11 cellular contexts compared by ENCODE assay signal in the genomic region with DNA sequence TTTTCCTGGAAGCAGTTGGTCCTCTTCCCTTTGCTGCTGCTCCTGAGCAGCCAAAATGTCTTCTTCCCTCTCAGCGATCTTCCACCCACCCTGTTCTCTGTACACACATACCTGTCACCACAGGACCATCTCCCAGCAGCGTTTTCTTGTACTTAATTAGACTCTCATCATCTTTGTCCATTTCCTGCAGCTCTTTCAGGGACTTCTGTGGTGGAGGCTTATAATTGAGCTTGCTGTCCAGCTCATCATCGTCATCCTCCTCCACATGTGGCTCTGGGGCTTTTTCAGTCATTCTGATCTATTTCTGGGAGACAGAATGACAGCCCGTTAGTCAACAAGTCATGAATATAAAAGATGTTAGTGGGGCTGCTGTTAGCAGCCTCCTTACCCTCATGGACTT. TPM values are rescaled to one million over a fixed set of nuclear protein-coding genes. Genes with fewer than 3 reads are reported as not detected.
DNase-seq lines count a peak whose midpoint lies in the region; ATAC-seq and TF ChIP-seq lines count a peak whose summit lies in the region.
"Had no signal": no experiment of that assay in that cellular context is flagged by ENCODE, and none has a peak within 500 bp of the region (broad histone marks: within the 10 kb centered on the region; RNA-seq: fewer than 3 reads in every experiment).

No MANE protein-coding gene starts in this region.

- TF ChIP-seq POLR2A in esophagus muscularis mucosa (IDR thresholded peaks at IDR 0.05; ENCODE audit: low read depth) = no peak

- intact Hi-C loops in heart right ventricle (cut with DNase I) (loop anchor here in 3 of 10 donors (5.0 to 10.0 kb wide), 3 partner anchors 53 to 63 kb away; a partner anchor contains a TSS), cardiac septum (cut with DNase I) (loop anchor here (5.0 kb wide), 2 partner anchors 48 to 103 kb away; no protein-coding TSS in a partner anchor), esophagus muscularis mucosa (cut with DNase I) (loop anchor here (5.0 kb wide), 1 partner anchor 47 kb away; no protein-coding TSS in a partner anchor), tibial artery (cut with DNase I; ENCODE audit: low total_unique reads) (loop anchor here (5.0 kb wide), 1 partner anchor 58 kb away; no protein-coding TSS in a partner anchor)

- no peak for ATAC-seq in heart right ventricle
- no peak for ATAC-seq in RWPE2 (ENCODE audit: low read depth)

- no peak for DNase-seq in heart right ventricle
- no peak for DNase-seq in cardiac septum (ENCODE audit: low spot score)
- no peak for DNase-seq in RWPE2 (ENCODE audit: low spot score)
- no peak for DNase-seq in esophagus muscularis mucosa (ENCODE audit: extremely low spot score)
- no peak for DNase-seq in tibial artery
- DNase-seq in NCI-H2029 (lab: John Stamatoyannopoulos, UW) = no peak
- DNase-seq in progenitor cell of endocrine pancreas (ENCODE audit: low spot score, unreplicated experiment) = no peak
- DNase-seq in GM03348 (ENCODE audit: low spot score) = no peak

- H3K9me3 Mint-ChIP-seq in progenitor cell of endocrine pancreas (ENCODE audit: low read depth) = no peaks in the 10 kb centered on the region

- no peaks in the 10 kb centered on the region for H3K36me3 Mint-ChIP-seq in progenitor cell of endocrine pancreas (ENCODE audit: insufficient read depth)

- H3K4me1 Mint-ChIP-seq in progenitor cell of endocrine pancreas (ENCODE audit: low read depth) = peaks cover 20% of the 10 kb centered on the region

- H3K27me3 ChIP-seq in heart right ventricle (no peaks in the 10 kb centered on the region), RWPE2 (ENCODE audit: insufficient read depth, poor library complexity, severe bottlenecking) (no peaks in the 10 kb centered on the region), esophagus muscularis mucosa (no peaks in the 10 kb centered on the region), tibial artery (no peaks in the 10 kb centered on the region)

- peaks cover 8 to 96% (median 72%) of the 10 kb centered on the region in 9 donors for H3K4me1 ChIP-seq in heart right ventricle
- H3K4me1 ChIP-seq in RWPE2 (ENCODE audit: insufficient read depth, poor library complexity, severe bottlenecking) = peaks cover 21% of the 10 kb centered on the region
- H3K4me1 ChIP-seq in esophagus muscularis mucosa = peaks cover 70 to 92% (median 83%) of the 10 kb centered on the region in 4 donors
- peaks cover 0 to 68% (median 30%) of the 10 kb centered on the region in 4 donors for H3K4me1 ChIP-seq in tibial artery

- 49 to 59% methylated on average over 4 of the region's 4 CpGs for WGBS in heart right ventricle, 2 donors
- WGBS in esophagus muscularis mucosa = 76% methylated on average over 4 of the region's 4 CpGs

- TF ChIP-seq CTCF in heart right ventricle (IDR thresholded peaks at IDR 0.05) (no peak), RWPE2 (IDR thresholded peaks at IDR 0.05; ENCODE audit: poor library complexity, severe bottlenecking) (no peak), esophagus muscularis mucosa (IDR thresholded peaks at IDR 0.05) (no peak), tibial artery (IDR thresholded peaks at IDR 0.05) (no peak), progenitor cell of endocrine pancreas (IDR thresholded peaks at IDR 0.05; ENCODE audit: unreplicated experiment) (no peak)

- H3K27ac Mint-ChIP-seq in progenitor cell of endocrine pancreas = no peak overlapping the region

- H3K27ac ChIP-seq in heart right ventricle (peak overlapping the region in 7 of 10 donors; percentile 13 to 95 (median 83)), RWPE2 (ENCODE audit: poor library complexity, severe bottlenecking) (peak overlapping the region; percentile 64), esophagus muscularis mucosa (replicated peaks in 1 of 4) (peak overlapping the region; percentile 80 to 82 (median 82)), tibial artery (peak overlapping the region; percentile 79 to 84)

- no peak for TF ChIP-seq EP300 in esophagus muscularis mucosa (IDR thresholded peaks at IDR 0.05)

- H3K4me3 ChIP-seq in heart right ventricle (no peak overlapping the region), RWPE2 (ENCODE audit: severe bottlenecking) (no peak overlapping the region), esophagus muscularis mucosa (no peak overlapping the region), tibial artery (no peak overlapping the region)

- no peaks in the 10 kb centered on the region for H3K27me3 Mint-ChIP-seq in progenitor cell of endocrine pancreas

- no peaks in the 10 kb centered on the region for H3K9me3 ChIP-seq in heart right ventricle
- H3K9me3 ChIP-seq in RWPE2 (ENCODE audit: severe bottlenecking) = no peaks in the 10 kb centered on the region
- H3K9me3 ChIP-seq in esophagus muscularis mucosa = no peaks in the 10 kb centered on the region
- H3K9me3 ChIP-seq in tibial artery = no peaks in the 10 kb centered on the region

- no peak overlapping the region for H3K4me3 Mint-ChIP-seq in progenitor cell of endocrine pancreas (ENCODE audit: low read depth)

- H3K36me3 ChIP-seq in heart right ventricle (peaks cover 0 to 60% (median 16%) of the 10 kb centered on the region in 9 donors), RWPE2 (ENCODE audit: low read depth) (peaks cover 16% of the 10 kb centered on the region), esophagus muscularis mucosa (peaks cover 0 to 24% (median 0%) of the 10 kb centered on the region in 4 donors), tibial artery (no peaks in the 10 kb centered on the region)

RNA-seq across cellular contexts. Expression of a gene that starts 11.0 kb away (rescaled TPM):
- total RNA-seq in heart right ventricle (100 to 1,000 TPM in 1 of 10 donors, 10 to 100 TPM in 9; 28.1 to 150 (median 37.9) TPM), cardiac septum (45.1 TPM), esophagus muscularis mucosa (100 to 1,000 TPM in 2 of 4 donors, 10 to 100 TPM in 2; 43.6 to 123 (median 84.5) TPM), progenitor cell of endocrine pancreas (0.79 and 1.7 TPM in 2 replicates)
- polyA plus RNA-seq in heart right ventricle = 100 to 1,000 TPM; 114 to 144 TPM

RNA-seq across cellular contexts. Expression of a gene that starts 12.1 kb away (rescaled TPM):
- total RNA-seq in heart right ventricle (under 1 TPM in 8 of 10 donors, not detected in 2; 0.14 to 0.79 (median 0.28) TPM), cardiac septum (0.11 TPM), esophagus muscularis mucosa (1 to 10 TPM in 1 of 4 donors, under 1 TPM in 2, not detected in 1; 0.33 to 1.0 (median 0.58) TPM), progenitor cell of endocrine pancreas (22.8 and 23.1 TPM in 2 replicates)
- polyA plus RNA-seq in heart right ventricle = under 1 TPM; 0.20 to 0.44 TPM

RNA-seq across cellular contexts. Expression of a gene that starts 22.4 kb away (rescaled TPM):
- total RNA-seq in heart right ventricle (not detected), cardiac septum (not detected), esophagus muscularis mucosa (not detected), progenitor cell of endocrine pancreas (not detected in 2 replicates)
- not detected for polyA plus RNA-seq in heart right ventricle
- total RNA-seq: pulmonary artery endothelial cell; T-helper 2 cell treated with Interferon-gamma antibody and Interleukin-4, amounts not matched to agents 100 ng/mL and 5 ng/mL, for 36 hours had no signal
- polyA plus RNA-seq: BJ had no signal

Comparison
In these comparisons a context has a peak if more than half of its experiments do, and no peak if none do; other contexts are left out.
1. RNA of a gene that starts 11.0 kb away (total RNA-seq): 43.6 to 123 TPM in esophagus muscularis mucosa, 45.1 TPM in cardiac septum (single experiment) and 28.1 to 150 TPM in heart right ventricle; 0.79 to 1.7 TPM in progenitor cell of endocrine pancreas; every median in the first group is over 10 times any median in the second.
2. RNA of a gene that starts 12.1 kb away (total RNA-seq): 22.8 to 23.1 TPM in progenitor cell of endocrine pancreas; 0.33 to 1.0 TPM in esophagus muscularis mucosa, 0.14 to 0.79 TPM in heart right ventricle and 0.11 TPM in cardiac septum (single experiment); every median in the first group is over 10 times any median in the second.
3. Peak in every context shown above with its lines, with median percentiles within 50 percentile points of each other: H3K27ac ChIP-seq.